Comparison of ENCODE assay signal across 15 cellular contexts in genomic region chr7:80644054-80644453, GRCh38. TPM values are rescaled to one million over a fixed set of nuclear protein-coding genes. Genes with fewer than 3 reads are reported as not detected.
DNase-seq lines count a peak whose midpoint lies in the region; ATAC-seq, FAIRE-seq and TF ChIP-seq lines count a peak whose summit lies in the region.
"Had no signal": no experiment of that assay in that cellular context is flagged by ENCODE, and none has a peak within 500 bp of the region (broad histone marks: within the 10 kb centered on the region; RNA-seq: fewer than 3 reads in every experiment).

No MANE protein-coding gene starts in this region.

- H3K27ac ChIP-seq in heart right ventricle (peak overlapping the region in 9 of 10 donors; percentile 61 to 91 (median 79)), SK-N-MC (peak overlapping the region; percentile 83; the same call in 1 of the 2 replicates), keratinocyte (ENCODE audit: control insufficient read depth, insufficient read depth, low read length) (no peak overlapping the region)
- H3K27ac ChIP-seq: C4-2B had no signal

- no peaks in the 10 kb centered on the region for H3K79me2 ChIP-seq in keratinocyte (ENCODE audit: control insufficient read depth, insufficient read depth, low read length)

- FAIRE-seq in keratinocyte (lab: Jason Lieb, UNC), result no peak
- FAIRE-seq: A204.1 had no signal

- H3K9me3 ChIP-seq in heart right ventricle, result no peaks in the 10 kb centered on the region
- H3K9me3 ChIP-seq in SK-N-MC (ENCODE audit: low read depth, low read length), result peaks cover 4% of the 10 kb centered on the region; the same call in 1 of the 2 replicates
- no peaks in the 10 kb centered on the region for H3K9me3 ChIP-seq in keratinocyte (ENCODE audit: control insufficient read depth, low read depth, low read length)
- H3K9me3 ChIP-seq: Caco-2 had no signal

- H3K4me3 ChIP-seq in heart right ventricle (peak overlapping the region in 9 of 10 donors; percentile 10 to 63 (median 50)), SK-N-MC (peak overlapping the region; percentile 63), keratinocyte (ENCODE audit: control insufficient read depth in 2 of 3, extremely low read depth in 1 of 3, insufficient read depth in 2 of 3, low read depth in 1 of 3, low read length in 3 of 3) (no peak overlapping the region)

- 47 to 74% methylated on average over 1 of the region's 1 CpG for WGBS in heart right ventricle, 2 donors

- intact Hi-C loops in heart right ventricle (cut with DNase I) (loop anchor here in 4 of 10 donors (5.0 to 10.0 kb wide), 4 partner anchors 42 to 119 kb away; no protein-coding TSS in a partner anchor), left cardiac atrium (cut with DNase I) (no loop called here)

- peak overlapping the region; percentile 47 for H3K4me2 ChIP-seq in keratinocyte (ENCODE audit: control insufficient read depth, extremely low read depth, insufficient read depth, low read depth, low read length)

- H3K36me3 Mint-ChIP-seq in type B pancreatic cell, result no peaks in the 10 kb centered on the region
- H3K36me3 Mint-ChIP-seq in stimulated activated memory B cell treated with anti-CD40 and anti-IgM and Interleukin-4, amounts not matched to agents 10 μg/mL and 1 μg/mL and 100 μg/mL, for 72 hours, result no peaks in the 10 kb centered on the region

- no peaks in the 10 kb centered on the region for H4K20me1 ChIP-seq in keratinocyte (ENCODE audit: control insufficient read depth, extremely low read depth, insufficient read depth, low read length)

- peak overlapping the region; percentile 97 for H3K27ac Mint-ChIP-seq in type B pancreatic cell
- no peak overlapping the region for H3K27ac Mint-ChIP-seq in stimulated activated memory B cell treated with anti-CD40 and anti-IgM and Interleukin-4, amounts not matched to agents 10 μg/mL and 1 μg/mL and 100 μg/mL, for 72 hours

- ATAC-seq in heart right ventricle, result no peak
- ATAC-seq in left cardiac atrium, result no peak
- ATAC-seq in stimulated activated memory B cell treated with anti-CD40 and anti-IgM and Interleukin-4, amounts not matched to agents 10 μg/mL and 1 μg/mL and 100 μg/mL, for 72 hours, result no peak

- TF ChIP-seq CTCF in heart right ventricle (IDR thresholded peaks at IDR 0.05) (no peak), keratinocyte (optimal IDR thresholded peaks at IDR 0.05 in 1 of 3, IDR thresholded peaks at IDR 0.05 in 1 of 3, conservative IDR thresholded peaks at IDR 0.05 in 1 of 3; ENCODE audit: extremely low read depth in 1 of 3, insufficient read depth in 2 of 3, low read length in 3 of 3) (no peak), type B pancreatic cell (conservative IDR thresholded peaks at IDR 0.05) (no peak)

- H3K27me3 ChIP-seq in heart right ventricle (no peaks in the 10 kb centered on the region), keratinocyte (ENCODE audit: control insufficient read depth, extremely low read depth, insufficient read depth, low read length) (no peaks in the 10 kb centered on the region)

- H3K9me3 Mint-ChIP-seq in type B pancreatic cell, result no peaks in the 10 kb centered on the region
- H3K9me3 Mint-ChIP-seq in stimulated activated memory B cell treated with anti-CD40 and anti-IgM and Interleukin-4, amounts not matched to agents 10 μg/mL and 1 μg/mL and 100 μg/mL, for 72 hours, result no peaks in the 10 kb centered on the region

- no peak for DNase-seq in heart right ventricle
- DNase-seq in left cardiac atrium, result no peak
- no peak for DNase-seq in SK-N-MC (ENCODE audit: low read depth, low spot score)
- DNase-seq in keratinocyte (ENCODE audit: low read depth, low spot score), result no peak
- DNase-seq in type B pancreatic cell (ENCODE audit: extremely low spot score, unreplicated experiment), result no peak
- DNase-seq in activated T-cell treated with anti-CD3 and anti-CD28 coated beads for 4 hours, result no peak
- DNase-seq in HCEC 1CT, result no peak
- DNase-seq: Caco-2, NCI-H1436, NCI-H2081 treated with DMSO at 0.1 percent for 48 hours, NCI-H226, NCI-H526 had no signal

- H2AFZ ChIP-seq in keratinocyte (ENCODE audit: control insufficient read depth, low read length), result peak overlapping the region; percentile 22

- H3K4me3 Mint-ChIP-seq in type B pancreatic cell, result peak overlapping the region; percentile 20
- no peak overlapping the region for H3K4me3 Mint-ChIP-seq in stimulated activated memory B cell treated with anti-CD40 and anti-IgM and Interleukin-4, amounts not matched to agents 10 μg/mL and 1 μg/mL and 100 μg/mL, for 72 hours

- no peaks in the 10 kb centered on the region for H3K9me1 ChIP-seq in keratinocyte (ENCODE audit: control insufficient read depth, extremely low read depth, insufficient read depth, low read length)

- peaks cover 0 to 31% (median 5%) of the 10 kb centered on the region in 9 donors for H3K36me3 ChIP-seq in heart right ventricle
- 0 out of 2 replicates have a peak, but pooled peaks cover 5% of the 10 kb centered on the region for H3K36me3 ChIP-seq in SK-N-MC (ENCODE audit: insufficient read depth, low read length)
- no peaks in the 10 kb centered on the region for H3K36me3 ChIP-seq in keratinocyte (ENCODE audit: control insufficient read depth in 2 of 2, extremely low read depth in 1 of 2, insufficient read depth in 2 of 2, low read length in 2 of 2)

- H3K9ac ChIP-seq in SK-N-MC (ENCODE audit: insufficient read length) (no peak overlapping the region), keratinocyte (ENCODE audit: control insufficient read depth, extremely low read depth, insufficient read depth, low read length) (no peak overlapping the region)

- dilution Hi-C loops in keratinocyte (cut with MboI; ENCODE audit: extremely low pct_ligation_motif_present, low sequenced_read_pairs), result no loop called here

- peaks cover 9% of the 10 kb centered on the region for H3K4me1 Mint-ChIP-seq in type B pancreatic cell (ENCODE audit: unreplicated experiment)
- H3K4me1 Mint-ChIP-seq in stimulated activated memory B cell treated with anti-CD40 and anti-IgM and Interleukin-4, amounts not matched to agents 10 μg/mL and 1 μg/mL and 100 μg/mL, for 72 hours, result no peaks in the 10 kb centered on the region

- H3K27me3 Mint-ChIP-seq in type B pancreatic cell, result no peaks in the 10 kb centered on the region
- H3K27me3 Mint-ChIP-seq in stimulated activated memory B cell treated with anti-CD40 and anti-IgM and Interleukin-4, amounts not matched to agents 10 μg/mL and 1 μg/mL and 100 μg/mL, for 72 hours, result no peaks in the 10 kb centered on the region

- peaks cover 0 to 68% (median 52%) of the 10 kb centered on the region in 9 donors for H3K4me1 ChIP-seq in heart right ventricle
- peaks cover 13% of the 10 kb centered on the region for H3K4me1 ChIP-seq in keratinocyte (ENCODE audit: control insufficient read depth, extremely low read depth, insufficient read depth, low read length)
- H3K4me1 ChIP-seq: Caco-2 had no signal

RNA-seq across cellular contexts. Expression of gene CD36, which starts 5.6 kb away (rescaled TPM):
- total RNA-seq in heart right ventricle (1,000 to 10,000 TPM in 5 of 10 donors, 100 to 1,000 TPM in 5; 509 to 1,458 (median 988) TPM), left cardiac atrium (100 to 1,000 TPM; 760 to 831 TPM), type B pancreatic cell (ENCODE audit: low replicate concordance) (6.7 and 32.2 TPM in 2 replicates)
- polyA plus RNA-seq in heart right ventricle (100 to 1,000 TPM; 190 to 586 TPM), keratinocyte (0.05 to 1.1 TPM (median 0.59 TPM) in 3 replicates)
- 11.9 TPM for polyA plus RNA-seq in keratinocyte (2011; ENCODE audit: low read depth)
- 0.16 and 0.19 TPM in 2 replicates for polyA plus RNA-seq in keratinocyte (2011; cell fraction: cytosol; rRNA removed)
- polyA plus RNA-seq in keratinocyte (2011; cell fraction: nucleus; rRNA removed), result 0.45 and 1.1 TPM in 2 replicates
- polyA plus RNA-seq in keratinocyte (2012; ENCODE audit: low replicate concordance), result 0.10 and 8.0 TPM in 2 replicates
- 0.96 TPM in 1 of 3 replicates, not detected in the others for polyA minus RNA-seq in keratinocyte
- polyA minus RNA-seq in keratinocyte (2011; cell fraction: cytosol; rRNA and poly(A)+ RNA removed), result not detected
- 0.84 and 1.8 TPM in 2 replicates for polyA minus RNA-seq in keratinocyte (2011; cell fraction: nucleus; rRNA and poly(A)+ RNA removed)
- total RNA-seq: Caco-2 had no signal

Comparison
In these comparisons a context has a peak if more than half of its experiments do, and no peak if none do; other contexts are left out.
1. H3K4me3 ChIP-seq: peak in heart right ventricle (9 of 10) and SK-N-MC (single experiment); none in keratinocyte (0 of 3).
2. RNA of gene CD36, which starts 5.6 kb away (total RNA-seq): 509 to 1,458 TPM in heart right ventricle and 760 to 831 TPM in left cardiac atrium; 6.7 to 32.2 TPM in type B pancreatic cell; every median in the first group is over 10 times any median in the second.